In genomic region chr1:204694145-204694544, GRCh38 we compare ENCODE assay signal across 31 cellular contexts. TPM values are rescaled to one million over a fixed set of nuclear protein-coding genes. Genes with fewer than 3 reads are reported as not detected.
"Had no signal": no experiment of that assay in that cellular context is flagged by ENCODE, and none has a peak within 500 bp of the region (broad histone marks: within the 10 kb centered on the region; RNA-seq: fewer than 3 reads in every experiment).

No MANE protein-coding gene starts in this region.

- H3K4me3 Mint-ChIP-seq: dendritic cell treated with granulocyte-macrophage colony-stimulating factor and Interleukin-4, amounts not matched to agents 40 ng/mL and 50 ng/mL, for 4 days; endodermal cell; naive thymus-derived CD4-positive, alpha-beta T cell; nephron; stimulated activated naive CD8-positive, alpha-beta T cell treated with anti-CD3 and anti-CD28 coated beads, Interleukin-15, amount 100 ng/mL, for 72 hours had no signal

- FAIRE-seq: colon, islet of Langerhans had no signal

- DNase-seq: effector CD8-positive, alpha-beta T cell; endodermal cell; foreskin fibroblast; heart left ventricle; hippocampal formation; left cardiac atrium; left lung; mesendoderm; midbrain; naive thymus-derived CD4-positive, alpha-beta T cell; stimulated activated CD4-positive, alpha-beta T cell treated with anti-CD3 and anti-CD28 coated beads, Interleukin-12 subunit alpha, Interleukin-12 subunit beta, amount 100 ng/mL, for 4 hours; stimulated activated CD4-positive, alpha-beta T cell treated with anti-CD3 and anti-CD28 coated beads, Interleukin-1b, Interleukin-23, amount 100 ng/mL, for 48 hours; stimulated activated CD4-positive, alpha-beta T cell treated with anti-CD3 and anti-CD28 coated beads, Interleukin-4, amount 100 ng/mL, for 1 hour; stimulated activated CD8-positive, alpha-beta memory T cell treated with anti-CD3 and anti-CD28 coated beads, Interleukin-4, amount 100 ng/mL, for 48 hours; stimulated activated naive CD4-positive, alpha-beta T cell; stimulated activated naive CD8-positive, alpha-beta T cell treated with anti-CD3 and anti-CD28 coated beads, Interleukin-15, amount 100 ng/mL, for 72 hours; transverse colon; upper lobe of right lung; uterus had no signal

- H3K36me3 Mint-ChIP-seq: naive thymus-derived CD4-positive, alpha-beta T cell had no signal

- H3K27me3 ChIP-seq: gastroesophageal sphincter, left lung, suprapubic skin, transverse colon, upper lobe of right lung, uterus had no signal

- H3K9me3 Mint-ChIP-seq: dendritic cell treated with granulocyte-macrophage colony-stimulating factor and Interleukin-4, amounts not matched to agents 40 ng/mL and 50 ng/mL, for 4 days; endodermal cell; naive thymus-derived CD4-positive, alpha-beta T cell; nephron; stimulated activated naive CD8-positive, alpha-beta T cell treated with anti-CD3 and anti-CD28 coated beads, Interleukin-15, amount 100 ng/mL, for 72 hours had no signal

- ATAC-seq: esophagus mucosa; gastroesophageal sphincter; heart left ventricle; left cardiac atrium; left lung; naive thymus-derived CD4-positive, alpha-beta T cell; sciatic nerve; stimulated activated naive CD8-positive, alpha-beta T cell treated with anti-CD3 and anti-CD28 coated beads, Interleukin-15, amount 100 ng/mL, for 72 hours; upper lobe of right lung had no signal

- H3K36me3 ChIP-seq: gastroesophageal sphincter, heart left ventricle, left lung, suprapubic skin, transverse colon, upper lobe of right lung, uterus had no signal

- H3K4me1 Mint-ChIP-seq: nephron had no signal

- H3K4me2 ChIP-seq: smooth muscle cell had no signal

- H3K27ac Mint-ChIP-seq: dendritic cell treated with granulocyte-macrophage colony-stimulating factor and Interleukin-4, amounts not matched to agents 40 ng/mL and 50 ng/mL, for 4 days; endodermal cell; naive thymus-derived CD4-positive, alpha-beta T cell; nephron; progenitor cell of endocrine pancreas; stimulated activated naive CD8-positive, alpha-beta T cell treated with anti-CD3 and anti-CD28 coated beads, Interleukin-15, amount 100 ng/mL, for 72 hours had no signal

- H2AFZ ChIP-seq: parathyroid adenoma had no signal

- H3K27ac ChIP-seq: epithelial cell of prostate, gastroesophageal sphincter, heart left ventricle, left lung, parathyroid adenoma, suprapubic skin, transverse colon, upper lobe of right lung, uterus had no signal

- H3K4me1 ChIP-seq: gastroesophageal sphincter, heart left ventricle, left lung, parathyroid adenoma, transverse colon, upper lobe of right lung, uterus had no signal

- H3K79me2 ChIP-seq: parathyroid adenoma had no signal

- H3K9me3 ChIP-seq: gastroesophageal sphincter, heart left ventricle, left lung, suprapubic skin, transverse colon, upper lobe of right lung, uterus had no signal

- H3K4me3 ChIP-seq: gastroesophageal sphincter, heart left ventricle, left lung, smooth muscle cell, suprapubic skin, transverse colon, upper lobe of right lung, uterus had no signal

- H3K9ac ChIP-seq: parathyroid adenoma had no signal

RNA-seq across cellular contexts. Expression of gene LRRN2, which starts 8.6 kb away (rescaled TPM):
- total RNA-seq: naive thymus-derived CD4-positive, alpha-beta T cell had no signal
